12 cellular contexts compared by ENCODE assay signal in genomic region chr1:85137660-85138059, GRCh38.
DNase-seq lines count a peak whose midpoint lies in the region; ATAC-seq and TF ChIP-seq lines count a peak whose summit lies in the region.
"Had no signal": no experiment of that assay in that cellular context is flagged by ENCODE, and none has a peak within 500 bp of the region (broad histone marks: within the 10 kb centered on the region; RNA-seq: fewer than 3 reads in every experiment).

No MANE protein-coding gene starts in this region.

- H3K27me3 ChIP-seq in hepatocyte, result no peaks in the 10 kb centered on the region

- no peaks in the 10 kb centered on the region for H3K9me3 ChIP-seq in hepatocyte (ENCODE audit: low read depth)

- H3K4me2 ChIP-seq in hepatocyte, result peak overlapping the region; percentile 55

- no peak for TF ChIP-seq CTCF in hepatocyte (IDR thresholded peaks at IDR 0.05; ENCODE audit: poor library complexity)

- DNase-seq in NCI-H1092 (lab: John Stamatoyannopoulos, UW) (peak; percentile 97), NCI-H774 (lab: John Stamatoyannopoulos, UW) (peak; percentile 88), hepatocyte (ENCODE audit: low spot score) (peak; percentile 78), substantia nigra (lab: John Stamatoyannopoulos, UW) (peak in 25 of 49 donors; percentile 1 to 77 (median 22)), NOMO-1 treated with DMSO at 0.1 percent for 48 hours (lab: John Stamatoyannopoulos, UW; ENCODE audit: unreplicated experiment) (no peak), activated T-cell treated with anti-CD3 and anti-CD28 coated beads for 4 hours (no peak)
- DNase-seq: GOT3, naive B cell had no signal

- H2AFZ ChIP-seq in hepatocyte, result no peak overlapping the region

- H3K4me1 ChIP-seq in hepatocyte (ENCODE audit: insufficient read depth), result peaks cover 23% of the 10 kb centered on the region

- ATAC-seq in GM21786 (IDR thresholded peaks at IDR 0.05; ENCODE audit: unreplicated experiment) (no peak), esophagus mucosa (no peak)

- H3K27ac ChIP-seq in hepatocyte (no peak overlapping the region), substantia nigra (ENCODE audit: low read depth, low read length, poor library complexity, severe bottlenecking) (no peak overlapping the region)
- H3K27ac ChIP-seq: epithelial cell of prostate, SK-N-MC had no signal

- H3K9me2 ChIP-seq in hepatocyte (replicated peaks; ENCODE audit: insufficient read depth), result no peaks in the 10 kb centered on the region

- H3K79me2 ChIP-seq in hepatocyte, result no peaks in the 10 kb centered on the region

- no peak overlapping the region for H3K4me3 ChIP-seq in hepatocyte
- H3K4me3 ChIP-seq: SK-N-MC had no signal

- H4K20me1 ChIP-seq in hepatocyte (ENCODE audit: insufficient read depth, poor library complexity, severe bottlenecking), result no peaks in the 10 kb centered on the region

- WGBS in hepatocyte (ENCODE audit: low lambda C conversion rate, missing lambda C conversion rate), result 56% methylated on average over 9 of the region's 9 CpGs

- no peaks in the 10 kb centered on the region for H3K36me3 ChIP-seq in hepatocyte (replicated peaks; ENCODE audit: insufficient read depth, low read depth)

Comparison
In these comparisons a context has a peak if more than half of its experiments do, and no peak if none do; other contexts are left out.
1. DNase-seq: peak in NCI-H1092 (single experiment), NCI-H774 (single experiment), hepatocyte (single experiment) and substantia nigra (25 of 49); none in NOMO-1 treated with DMSO at 0.1 percent for 48 hours (single experiment) and activated T-cell treated with anti-CD3 and anti-CD28 coated beads for 4 hours (single experiment).